11 cellular contexts compared by ENCODE assay signal in genomic region chr1:31576743-31577455, GRCh38. TPM values are rescaled to one million over a fixed set of nuclear protein-coding genes. Genes with fewer than 3 reads are reported as not detected.
DNase-seq lines count a peak whose midpoint lies in the region; ATAC-seq and TF ChIP-seq lines count a peak whose summit lies in the region.
"Had no signal": no experiment of that assay in that cellular context is flagged by ENCODE, and none has a peak within 500 bp of the region (broad histone marks: within the 10 kb centered on the region; RNA-seq: fewer than 3 reads in every experiment).

No MANE protein-coding gene starts in this region.

- DNase-seq in RWPE1 (ENCODE audit: low spot score) = no peak
- no peak for DNase-seq in epithelial cell of prostate (ENCODE audit: low read depth, low spot score)
- no peak for DNase-seq in mesothelial cell of epicardium (ENCODE audit: low spot score in 2 of 2, unreplicated experiment in 2 of 2)
- no peak for DNase-seq in tibial artery
- DNase-seq in CD4-positive, alpha-beta T cell = no peak
- DNase-seq: KBM-7, NCI-H82 had no signal

- peak overlapping the region; percentile 95 for H3K27ac Mint-ChIP-seq in mesothelial cell of epicardium
- no peak overlapping the region for H3K27ac Mint-ChIP-seq in CD4-positive, alpha-beta T cell
- H3K27ac Mint-ChIP-seq: activated naive CD8-positive, alpha-beta T cell had no signal

- H3K27ac ChIP-seq in RWPE1 (peak overlapping the region; percentile 92), epithelial cell of prostate (peak overlapping the region; percentile 94), tibial artery (peak overlapping the region; percentile 87 to 91)
- H3K27ac ChIP-seq in CD4-positive, alpha-beta T cell (ENCODE audit: low read depth, low read length) = no peak overlapping the region

- H3K4me3 Mint-ChIP-seq in mesothelial cell of epicardium = no peak overlapping the region
- no peak overlapping the region for H3K4me3 Mint-ChIP-seq in CD4-positive, alpha-beta T cell
- H3K4me3 Mint-ChIP-seq: activated naive CD8-positive, alpha-beta T cell had no signal

- no peaks in the 10 kb centered on the region for H3K9me3 ChIP-seq in tibial artery
- no peaks in the 10 kb centered on the region for H3K9me3 ChIP-seq in CD4-positive, alpha-beta T cell (ENCODE audit: control insufficient read depth, low read length)

- TF ChIP-seq CTCF in RWPE1 (conservative IDR thresholded peaks at IDR 0.05; ENCODE audit: low read depth) = no peak
- TF ChIP-seq CTCF in mesothelial cell of epicardium (IDR thresholded peaks at IDR 0.05; ENCODE audit: unreplicated experiment) = no peak
- TF ChIP-seq CTCF in tibial artery (IDR thresholded peaks at IDR 0.05) = no peak
- no peak for TF ChIP-seq CTCF in CD4-positive, alpha-beta T cell (IDR thresholded peaks at IDR 0.05)

- intact Hi-C loops in tibial artery (cut with DNase I; ENCODE audit: low total_unique reads) = no loop called here
- intact Hi-C loops in CD4-positive, alpha-beta T cell (cut with DNase I, micrococcal nuclease) = no loop called here

- peak overlapping the region; percentile 72 to 81 for H3K4me3 ChIP-seq in tibial artery

- H3K9me3 Mint-ChIP-seq in mesothelial cell of epicardium = no peaks in the 10 kb centered on the region
- no peaks in the 10 kb centered on the region for H3K9me3 Mint-ChIP-seq in CD4-positive, alpha-beta T cell

- no peak for ATAC-seq in CD4-positive, alpha-beta T cell (ENCODE audit: poor library complexity)
- no peak for ATAC-seq in GM21723 (IDR thresholded peaks at IDR 0.05; ENCODE audit: unreplicated experiment)
- ATAC-seq in esophagus mucosa = no peak
- no peak for ATAC-seq in GM21619 (IDR thresholded peaks at IDR 0.05; ENCODE audit: unreplicated experiment)

- H3K27me3 ChIP-seq in tibial artery = no peaks in the 10 kb centered on the region
- H3K27me3 ChIP-seq in CD4-positive, alpha-beta T cell (ENCODE audit: control insufficient read depth, insufficient read depth, low read length) = peaks cover 13% of the 10 kb centered on the region

- H3K36me3 Mint-ChIP-seq in mesothelial cell of epicardium = peaks cover 3% of the 10 kb centered on the region
- no peaks in the 10 kb centered on the region for H3K36me3 Mint-ChIP-seq in CD4-positive, alpha-beta T cell (ENCODE audit: low read depth)
- H3K36me3 Mint-ChIP-seq: activated naive CD8-positive, alpha-beta T cell had no signal

- peaks cover 40% of the 10 kb centered on the region for H3K4me1 Mint-ChIP-seq in mesothelial cell of epicardium
- H3K4me1 Mint-ChIP-seq in CD4-positive, alpha-beta T cell (ENCODE audit: low read depth) = no peaks in the 10 kb centered on the region

- peaks cover 0 to 72% (median 58%) of the 10 kb centered on the region in 4 donors for H3K4me1 ChIP-seq in tibial artery

- peaks cover 0 to 5% (median 5%) of the 10 kb centered on the region in 3 donors for H3K36me3 ChIP-seq in tibial artery

- H3K27me3 Mint-ChIP-seq in mesothelial cell of epicardium (ENCODE audit: low read depth) = no peaks in the 10 kb centered on the region
- peaks cover 22% of the 10 kb centered on the region for H3K27me3 Mint-ChIP-seq in CD4-positive, alpha-beta T cell

- POLR2A ChIA-PET in RWPE1 (lab: Yijun Ruan, JAX; ENCODE audit: low non-redundant PET) = no interaction called here
- POLR2A ChIA-PET in CD4-positive, alpha-beta T cell (lab: Charles Lee) = no interaction called here

- CTCF ChIA-PET in RWPE1 (lab: Yijun Ruan, JAX) = interaction anchor here (0.7 to 1.0 kb wide), 2 partner anchors 17 to 93 kb away, joined by 3 read pairs; no protein-coding TSS in a partner anchor
- CTCF ChIA-PET in CD4-positive, alpha-beta T cell (lab: Charles Lee) = no interaction called here

RNA-seq across cellular contexts. Expression of gene TINAGL1, which starts 0.6 kb away (rescaled TPM):
- total RNA-seq in mesothelial cell of epicardium (201 to 212 TPM (median 211 TPM) in 3 replicates), esophagus mucosa (15.9 TPM)
- not detected for total RNA-seq in CD4-positive, alpha-beta T cell

RNA-seq across cellular contexts. Expression of gene HCRTR1, which starts 40.6 kb away (rescaled TPM):
- 0.71 to 1.1 TPM (median 0.98 TPM) in 3 replicates for total RNA-seq in mesothelial cell of epicardium
- not detected for total RNA-seq in CD4-positive, alpha-beta T cell
- not detected for total RNA-seq in esophagus mucosa

Comparison
In these comparisons a context has a peak if more than half of its experiments do, and no peak if none do; other contexts are left out.
1. RNA of gene TINAGL1, which starts 0.6 kb away (total RNA-seq): 201 to 212 TPM in mesothelial cell of epicardium and 15.9 TPM in esophagus mucosa (single experiment); not detected in CD4-positive, alpha-beta T cell; every median in the first group is over 10 times any median in the second.